ENCODE assay signal across 22 cellular contexts in the genomic region with DNA sequence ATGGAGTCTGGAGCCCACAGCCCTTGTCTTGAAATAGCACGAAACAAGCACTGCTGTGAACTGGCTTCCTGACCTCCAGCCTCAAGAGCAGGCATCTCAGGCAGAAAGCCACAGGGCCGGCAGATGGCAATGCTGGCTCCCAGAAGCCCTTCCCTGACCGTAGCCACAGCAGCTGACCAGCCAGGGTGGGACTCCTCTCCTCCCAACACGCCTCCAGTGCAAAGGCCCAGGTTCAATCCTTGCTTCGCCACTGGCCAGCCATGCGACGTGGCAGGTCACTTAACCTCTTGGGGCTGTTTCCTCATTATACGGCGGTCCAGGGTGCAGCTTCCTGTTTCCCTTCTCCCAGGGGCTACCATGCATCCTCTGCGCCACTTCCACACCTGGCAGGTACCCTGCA. TPM values are rescaled to one million over a fixed set of nuclear protein-coding genes. Genes with fewer than 3 reads are reported as not detected.
DNase-seq lines count a peak whose midpoint lies in the region; ATAC-seq, FAIRE-seq and TF ChIP-seq lines count a peak whose summit lies in the region.
"Had no signal": no experiment of that assay in that cellular context is flagged by ENCODE, and none has a peak within 500 bp of the region (broad histone marks: within the 10 kb centered on the region; RNA-seq: fewer than 3 reads in every experiment).

No MANE protein-coding gene starts in this region.

- peaks cover 15% of the 10 kb centered on the region for H3K4me1 ChIP-seq in OCI-LY3 (ENCODE audit: low read length)
- peaks cover 23 to 28% of the 10 kb centered on the region in 2 donors for H3K4me1 ChIP-seq in kidney (ENCODE audit: control insufficient read depth in 1 of 2, insufficient read depth in 1 of 2, low read depth in 1 of 2, low read length in 2 of 2)

- H4K20me1 ChIP-seq in OCI-LY3 (ENCODE audit: insufficient read depth, low read length) = no peaks in the 10 kb centered on the region

- H3K36me3 ChIP-seq in OCI-LY3 (replicated peaks; ENCODE audit: low read depth, low read length) = no peaks in the 10 kb centered on the region
- no peaks in the 10 kb centered on the region for H3K36me3 ChIP-seq in kidney (ENCODE audit: control insufficient read depth in 1 of 2, insufficient read depth in 2 of 2, low read length in 2 of 2)

- peak overlapping the region; percentile 69 for H2AFZ ChIP-seq in OCI-LY3 (ENCODE audit: low read depth, low read length)

- H3K27me3 ChIP-seq in OCI-LY3 (ENCODE audit: low read depth, low read length) = no peaks in the 10 kb centered on the region

- H3K9me3 ChIP-seq in OCI-LY3 (ENCODE audit: insufficient read depth, low read length) (no peaks in the 10 kb centered on the region), kidney (ENCODE audit: control insufficient read depth in 1 of 2, low read length in 2 of 2) (no peaks in the 10 kb centered on the region)

- H3K4me3 ChIP-seq in OCI-LY3 (ENCODE audit: low read length) = peak overlapping the region; percentile 50
- H3K4me3 ChIP-seq in kidney (ENCODE audit: low read length in 2 of 2) = no peak overlapping the region

- DNase-seq in DMS 273 (lab: John Stamatoyannopoulos, UW; ENCODE audit: unreplicated experiment) (peak; percentile 30), DMS 273 treated with DMSO at 0.1 percent for 48 hours (lab: John Stamatoyannopoulos, UW) (no peak), kidney (peak; percentile 62), posterior vena cava (ENCODE audit: low spot score) (peak; percentile 74), T-helper 2 cell (no peak)
- no peak for DNase-seq in activated CD8-positive, alpha-beta memory T cell treated with anti-CD3 and anti-CD28 coated beads, Interleukin-2, amount 50 U/mL, for 48 hours
- DNase-seq: activated CD4-positive, alpha-beta T cell treated with anti-CD3 and anti-CD28 coated beads, Interleukin-2, amount 50 U/mL, for 4 hours; activated CD4-positive, CD25-positive, alpha-beta regulatory T cell; activated naive CD8-positive, alpha-beta T cell treated with anti-CD3 and anti-CD28 coated beads for 36 hours; central memory CD4-positive, alpha-beta T cell; GDM1; natural killer cell; NCI-H1048; NCI-H187 treated with DMSO at 0.1 percent for 48 hours; NCI-H2227 treated with DMSO at 0.1 percent for 48 hours; retina; SHP77 had no signal

- H3K9ac ChIP-seq in OCI-LY3 (ENCODE audit: low read length) (peak overlapping the region; percentile 18; the same call in 1 of the 2 replicates), kidney (ENCODE audit: low read length in 2 of 2) (no peak overlapping the region)

- intact Hi-C loops in kidney (cut with DNase I) = no loop called here
- intact Hi-C loops in posterior vena cava (cut with DNase I) = no loop called here

- no peak for FAIRE-seq in kidney (lab: Jason Lieb, UNC)
- FAIRE-seq: astrocyte, endothelial cell of umbilical vein had no signal

- H3K27ac ChIP-seq in OCI-LY3 (ENCODE audit: low read length) (no peak overlapping the region), kidney (ENCODE audit: low read depth in 2 of 2, low read length in 2 of 2) (no peak overlapping the region)
- H3K27ac ChIP-seq: 22Rv1 had no signal

- ATAC-seq in HG03342 (IDR thresholded peaks at IDR 0.05; ENCODE audit: unreplicated experiment) = no peak
- ATAC-seq: natural killer cell had no signal

- H3K4me2 ChIP-seq in OCI-LY3 (ENCODE audit: low read length) = peak overlapping the region; percentile 73

- no peaks in the 10 kb centered on the region for H3K79me2 ChIP-seq in OCI-LY3 (ENCODE audit: low read length)

- TF ChIP-seq CTCF in OCI-LY3 (IDR thresholded peaks at IDR 0.05; ENCODE audit: low read depth, low read length) (peak; percentile 38), kidney (IDR thresholded peaks at IDR 0.05; ENCODE audit: borderline replicate concordance, extremely low read depth, insufficient read depth) (no peak)

RNA-seq across cellular contexts. Expression of gene PRKAG2, which starts 12.8 kb away (rescaled TPM):
- total RNA-seq in kidney (40.7 TPM), posterior vena cava (10 to 100 TPM; 91.8 to 94.2 TPM)
- polyA plus RNA-seq in kidney (ENCODE audit: insufficient read depth, low read depth, low replicate concordance) = 40.9 TPM

Comparison
In these comparisons a context has a peak if more than half of its experiments do, and no peak if none do; other contexts are left out.
1. DNase-seq: peak in DMS 273 (single experiment), kidney (single experiment) and posterior vena cava (single experiment); none in DMS 273 treated with DMSO at 0.1 percent for 48 hours (single experiment), T-helper 2 cell (0 of 5) and activated CD8-positive, alpha-beta memory T cell treated with anti-CD3 and anti-CD28 coated beads, Interleukin-2, amount 50 U/mL, for 48 hours (single experiment).